In the genomic region with DNA sequence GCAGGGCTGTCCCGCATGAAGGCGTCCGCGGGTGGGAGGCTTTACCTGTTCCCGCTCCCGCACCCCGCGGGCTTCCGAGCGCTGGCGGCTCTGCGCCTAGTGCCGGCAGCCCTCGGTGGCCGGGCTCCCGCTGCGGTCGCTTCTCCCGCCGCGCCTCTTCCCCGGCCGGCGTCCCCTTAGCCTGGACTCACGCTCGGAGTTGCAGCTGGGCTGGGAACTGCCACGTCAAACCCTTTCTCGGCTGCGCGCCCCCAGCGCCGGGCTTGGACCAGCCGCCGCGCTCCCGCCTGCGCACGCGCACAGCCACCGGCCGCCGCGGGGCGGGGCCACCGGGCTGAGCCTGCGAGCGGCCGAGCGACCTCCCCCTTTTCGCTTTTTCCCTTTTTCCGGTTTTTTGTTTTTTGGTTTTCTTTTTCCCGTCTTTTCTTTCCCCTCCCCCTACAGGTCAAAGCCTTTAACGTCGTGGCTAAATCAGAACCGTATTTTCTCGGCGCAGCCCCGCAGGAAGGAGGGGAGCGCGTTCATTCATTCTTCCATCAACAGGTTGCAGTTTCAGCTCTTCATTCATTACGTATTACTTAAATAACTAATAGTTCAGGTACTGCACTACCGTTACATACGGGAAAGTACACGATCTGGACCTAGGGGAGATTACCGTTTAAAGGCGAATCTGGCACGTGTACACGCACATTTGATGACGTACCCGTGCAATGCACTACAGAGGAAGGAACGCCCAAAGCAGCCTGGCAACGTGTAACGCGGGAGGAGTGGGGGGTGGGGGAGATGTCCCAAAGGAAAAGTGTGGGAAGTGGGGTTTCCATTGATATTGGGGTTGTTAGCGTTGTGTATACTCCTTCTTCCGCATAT, we compare ENCODE assay signal across 1 cellular context.
A peak's percentile ranks its signal among the peaks of the same experiment; 100 is the strongest.
TF ChIP-seq lines count a peak whose summit lies in the region.

A gene with protein sequence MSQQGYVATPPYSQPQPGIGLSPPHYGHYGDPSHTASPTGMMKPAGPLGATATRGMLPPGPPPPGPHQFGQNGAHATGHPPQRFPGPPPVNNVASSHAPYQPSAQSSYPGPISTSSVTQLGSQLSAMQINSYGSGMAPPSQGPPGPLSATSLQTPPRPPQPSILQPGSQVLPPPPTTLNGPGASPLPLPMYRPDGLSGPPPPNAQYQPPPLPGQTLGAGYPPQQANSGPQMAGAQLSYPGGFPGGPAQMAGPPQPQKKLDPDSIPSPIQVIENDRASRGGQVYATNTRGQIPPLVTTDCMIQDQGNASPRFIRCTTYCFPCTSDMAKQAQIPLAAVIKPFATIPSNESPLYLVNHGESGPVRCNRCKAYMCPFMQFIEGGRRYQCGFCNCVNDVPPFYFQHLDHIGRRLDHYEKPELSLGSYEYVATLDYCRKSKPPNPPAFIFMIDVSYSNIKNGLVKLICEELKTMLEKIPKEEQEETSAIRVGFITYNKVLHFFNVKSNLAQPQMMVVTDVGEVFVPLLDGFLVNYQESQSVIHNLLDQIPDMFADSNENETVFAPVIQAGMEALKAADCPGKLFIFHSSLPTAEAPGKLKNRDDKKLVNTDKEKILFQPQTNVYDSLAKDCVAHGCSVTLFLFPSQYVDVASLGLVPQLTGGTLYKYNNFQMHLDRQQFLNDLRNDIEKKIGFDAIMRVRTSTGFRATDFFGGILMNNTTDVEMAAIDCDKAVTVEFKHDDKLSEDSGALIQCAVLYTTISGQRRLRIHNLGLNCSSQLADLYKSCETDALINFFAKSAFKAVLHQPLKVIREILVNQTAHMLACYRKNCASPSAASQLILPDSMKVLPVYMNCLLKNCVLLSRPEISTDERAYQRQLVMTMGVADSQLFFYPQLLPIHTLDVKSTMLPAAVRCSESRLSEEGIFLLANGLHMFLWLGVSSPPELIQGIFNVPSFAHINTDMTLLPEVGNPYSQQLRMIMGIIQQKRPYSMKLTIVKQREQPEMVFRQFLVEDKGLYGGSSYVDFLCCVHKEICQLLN (minus strand): TSS at position 231 of the 867 bp plus-strand sequence. CDS start 2,430 bp downstream, outside the sequence.

TF ChIP-seq in K562, 482 proteins besides CTCF, POLR2A, EP300 and RAD21 (continued from another document and continues in another):
- TF ChIP-seq, protein P1, sequence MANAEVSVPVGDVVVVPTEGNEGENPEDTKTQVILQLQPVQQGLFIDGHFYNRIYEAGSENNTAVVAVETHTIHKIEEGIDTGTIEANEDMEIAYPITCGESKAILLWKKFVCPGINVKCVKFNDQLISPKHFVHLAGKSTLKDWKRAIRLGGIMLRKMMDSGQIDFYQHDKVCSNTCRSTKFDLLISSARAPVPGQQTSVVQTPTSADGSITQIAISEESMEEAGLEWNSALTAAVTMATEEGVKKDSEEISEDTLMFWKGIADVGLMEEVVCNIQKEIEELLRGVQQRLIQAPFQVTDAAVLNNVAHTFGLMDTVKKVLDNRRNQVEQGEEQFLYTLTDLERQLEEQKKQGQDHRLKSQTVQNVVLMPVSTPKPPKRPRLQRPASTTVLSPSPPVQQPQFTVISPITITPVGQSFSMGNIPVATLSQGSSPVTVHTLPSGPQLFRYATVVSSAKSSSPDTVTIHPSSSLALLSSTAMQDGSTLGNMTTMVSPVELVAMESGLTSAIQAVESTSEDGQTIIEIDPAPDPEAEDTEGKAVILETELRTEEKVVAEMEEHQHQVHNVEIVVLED (CRISPR knock-in tag; IDR thresholded peaks at IDR 0.05), result no peak
- TF ChIP-seq, protein P2, sequence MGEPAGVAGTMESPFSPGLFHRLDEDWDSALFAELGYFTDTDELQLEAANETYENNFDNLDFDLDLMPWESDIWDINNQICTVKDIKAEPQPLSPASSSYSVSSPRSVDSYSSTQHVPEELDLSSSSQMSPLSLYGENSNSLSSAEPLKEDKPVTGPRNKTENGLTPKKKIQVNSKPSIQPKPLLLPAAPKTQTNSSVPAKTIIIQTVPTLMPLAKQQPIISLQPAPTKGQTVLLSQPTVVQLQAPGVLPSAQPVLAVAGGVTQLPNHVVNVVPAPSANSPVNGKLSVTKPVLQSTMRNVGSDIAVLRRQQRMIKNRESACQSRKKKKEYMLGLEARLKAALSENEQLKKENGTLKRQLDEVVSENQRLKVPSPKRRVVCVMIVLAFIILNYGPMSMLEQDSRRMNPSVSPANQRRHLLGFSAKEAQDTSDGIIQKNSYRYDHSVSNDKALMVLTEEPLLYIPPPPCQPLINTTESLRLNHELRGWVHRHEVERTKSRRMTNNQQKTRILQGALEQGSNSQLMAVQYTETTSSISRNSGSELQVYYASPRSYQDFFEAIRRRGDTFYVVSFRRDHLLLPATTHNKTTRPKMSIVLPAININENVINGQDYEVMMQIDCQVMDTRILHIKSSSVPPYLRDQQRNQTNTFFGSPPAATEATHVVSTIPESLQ (CRISPR knock-in tag; IDR thresholded peaks at IDR 0.05), result no peak
- TF ChIP-seq NUFIP1 (IDR thresholded peaks at IDR 0.05; ENCODE audit: partially characterized antibody), result no peak
- TF ChIP-seq ZNF696 (CRISPR knock-in tag; conservative IDR thresholded peaks at IDR 0.05), result no peak
- no peak for TF ChIP-seq ZNF174 (CRISPR knock-in tag; IDR thresholded peaks at IDR 0.05)
- TF ChIP-seq E2F3 (CRISPR knock-in tag; IDR thresholded peaks at IDR 0.05), result no peak
- TF ChIP-seq ERF (CRISPR knock-in tag; IDR thresholded peaks at IDR 0.05), result peak; percentile 67; the same call in 1 of the 2 replicates
- TF ChIP-seq ZNF644 (tag; IDR thresholded peaks at IDR 0.05; ENCODE audit: low read depth), result no peak
- TF ChIP-seq HDAC3 (IDR thresholded peaks at IDR 0.05; ENCODE audit: borderline replicate concordance, partially characterized antibody), result no peak
- no peak for TF ChIP-seq SMAD4 (CRISPR knock-in tag; conservative IDR thresholded peaks at IDR 0.05)
- no peak for TF ChIP-seq HOXB6 (CRISPR knock-in tag; IDR thresholded peaks at IDR 0.05; ENCODE audit: borderline replicate concordance)
- TF ChIP-seq NFYB (IDR thresholded peaks at IDR 0.05; ENCODE audit: extremely low read depth, insufficient read length), result no peak
- TF ChIP-seq ZFP1 (CRISPR knock-in tag; IDR thresholded peaks at IDR 0.05), result no peak
- TF ChIP-seq NR2C2 (CRISPR knock-in tag; IDR thresholded peaks at IDR 0.05), result no peak
- no peak for TF ChIP-seq NR2C2 (tag; IDR thresholded peaks at IDR 0.05)
- TF ChIP-seq KDM1A (IDR thresholded peaks at IDR 0.05), result peak; percentile 32 to 36; a peak in 2 of 4 replicates
- TF ChIP-seq KAT2B (IDR thresholded peaks at IDR 0.05; ENCODE audit: low read depth, low read length), result no peak
- no peak for TF ChIP-seq ZNF830 (CRISPR knock-in tag; IDR thresholded peaks at IDR 0.05)
- peak; percentile 40 for TF ChIP-seq HDAC2 (IDR thresholded peaks at IDR 0.05)
- TF ChIP-seq, protein P3, sequence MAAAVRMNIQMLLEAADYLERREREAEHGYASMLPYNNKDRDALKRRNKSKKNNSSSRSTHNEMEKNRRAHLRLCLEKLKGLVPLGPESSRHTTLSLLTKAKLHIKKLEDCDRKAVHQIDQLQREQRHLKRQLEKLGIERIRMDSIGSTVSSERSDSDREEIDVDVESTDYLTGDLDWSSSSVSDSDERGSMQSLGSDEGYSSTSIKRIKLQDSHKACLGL (CRISPR knock-in tag; IDR thresholded peaks at IDR 0.05; ENCODE audit: borderline replicate concordance, poor library complexity, severe bottlenecking), result no peak
- TF ChIP-seq BRF1 (IDR thresholded peaks at IDR 0.05; ENCODE audit: borderline replicate concordance, extremely low read depth, insufficient read length), result no peak
- TF ChIP-seq HCFC1 (IDR thresholded peaks at IDR 0.05; ENCODE audit: low read depth, low read length), result peak; percentile 26; the same call in 1 of the 2 replicates
- TF ChIP-seq CBX1 (IDR thresholded peaks at IDR 0.05; ENCODE audit: low read depth), result no peak
- TF ChIP-seq ZNF436 (CRISPR knock-in tag; IDR thresholded peaks at IDR 0.05), result no peak
- no peak for TF ChIP-seq ZNF124 (CRISPR knock-in tag; IDR thresholded peaks at IDR 0.05)
- TF ChIP-seq, protein P4, sequence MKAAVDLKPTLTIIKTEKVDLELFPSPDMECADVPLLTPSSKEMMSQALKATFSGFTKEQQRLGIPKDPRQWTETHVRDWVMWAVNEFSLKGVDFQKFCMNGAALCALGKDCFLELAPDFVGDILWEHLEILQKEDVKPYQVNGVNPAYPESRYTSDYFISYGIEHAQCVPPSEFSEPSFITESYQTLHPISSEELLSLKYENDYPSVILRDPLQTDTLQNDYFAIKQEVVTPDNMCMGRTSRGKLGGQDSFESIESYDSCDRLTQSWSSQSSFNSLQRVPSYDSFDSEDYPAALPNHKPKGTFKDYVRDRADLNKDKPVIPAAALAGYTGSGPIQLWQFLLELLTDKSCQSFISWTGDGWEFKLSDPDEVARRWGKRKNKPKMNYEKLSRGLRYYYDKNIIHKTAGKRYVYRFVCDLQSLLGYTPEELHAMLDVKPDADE (conservative IDR thresholded peaks at IDR 0.05; ENCODE audit: control insufficient read depth, low read depth, low read length), result peak; percentile 65; the same call in 1 of the 2 replicates
- TF ChIP-seq ATF1 (CRISPR knock-in tag; IDR thresholded peaks at IDR 0.05), result 0 out of 2 replicates have a peak, but pooled peaks have one; percentile 13
- TF ChIP-seq ATF1 (tag; IDR thresholded peaks at IDR 0.05), result peak; percentile 92
- no peak for TF ChIP-seq MAFK (IDR thresholded peaks at IDR 0.05; ENCODE audit: low read length)
- peak; percentile 56; the same call in 1 of the 2 replicates for TF ChIP-seq RFX1 (IDR thresholded peaks at IDR 0.05)
- TF ChIP-seq ZNF707 (CRISPR knock-in tag; conservative IDR thresholded peaks at IDR 0.05), result no peak
- TF ChIP-seq, protein P5, sequence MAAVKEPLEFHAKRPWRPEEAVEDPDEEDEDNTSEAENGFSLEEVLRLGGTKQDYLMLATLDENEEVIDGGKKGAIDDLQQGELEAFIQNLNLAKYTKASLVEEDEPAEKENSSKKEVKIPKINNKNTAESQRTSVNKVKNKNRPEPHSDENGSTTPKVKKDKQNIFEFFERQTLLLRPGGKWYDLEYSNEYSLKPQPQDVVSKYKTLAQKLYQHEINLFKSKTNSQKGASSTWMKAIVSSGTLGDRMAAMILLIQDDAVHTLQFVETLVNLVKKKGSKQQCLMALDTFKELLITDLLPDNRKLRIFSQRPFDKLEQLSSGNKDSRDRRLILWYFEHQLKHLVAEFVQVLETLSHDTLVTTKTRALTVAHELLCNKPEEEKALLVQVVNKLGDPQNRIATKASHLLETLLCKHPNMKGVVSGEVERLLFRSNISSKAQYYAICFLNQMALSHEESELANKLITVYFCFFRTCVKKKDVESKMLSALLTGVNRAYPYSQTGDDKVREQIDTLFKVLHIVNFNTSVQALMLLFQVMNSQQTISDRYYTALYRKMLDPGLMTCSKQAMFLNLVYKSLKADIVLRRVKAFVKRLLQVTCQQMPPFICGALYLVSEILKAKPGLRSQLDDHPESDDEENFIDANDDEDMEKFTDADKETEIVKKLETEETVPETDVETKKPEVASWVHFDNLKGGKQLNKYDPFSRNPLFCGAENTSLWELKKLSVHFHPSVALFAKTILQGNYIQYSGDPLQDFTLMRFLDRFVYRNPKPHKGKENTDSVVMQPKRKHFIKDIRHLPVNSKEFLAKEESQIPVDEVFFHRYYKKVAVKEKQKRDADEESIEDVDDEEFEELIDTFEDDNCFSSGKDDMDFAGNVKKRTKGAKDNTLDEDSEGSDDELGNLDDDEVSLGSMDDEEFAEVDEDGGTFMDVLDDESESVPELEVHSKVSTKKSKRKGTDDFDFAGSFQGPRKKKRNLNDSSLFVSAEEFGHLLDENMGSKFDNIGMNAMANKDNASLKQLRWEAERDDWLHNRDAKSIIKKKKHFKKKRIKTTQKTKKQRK (IDR thresholded peaks at IDR 0.05; ENCODE audit: borderline replicate concordance, low read depth, low read length), result no peak
- TF ChIP-seq, protein P6, sequence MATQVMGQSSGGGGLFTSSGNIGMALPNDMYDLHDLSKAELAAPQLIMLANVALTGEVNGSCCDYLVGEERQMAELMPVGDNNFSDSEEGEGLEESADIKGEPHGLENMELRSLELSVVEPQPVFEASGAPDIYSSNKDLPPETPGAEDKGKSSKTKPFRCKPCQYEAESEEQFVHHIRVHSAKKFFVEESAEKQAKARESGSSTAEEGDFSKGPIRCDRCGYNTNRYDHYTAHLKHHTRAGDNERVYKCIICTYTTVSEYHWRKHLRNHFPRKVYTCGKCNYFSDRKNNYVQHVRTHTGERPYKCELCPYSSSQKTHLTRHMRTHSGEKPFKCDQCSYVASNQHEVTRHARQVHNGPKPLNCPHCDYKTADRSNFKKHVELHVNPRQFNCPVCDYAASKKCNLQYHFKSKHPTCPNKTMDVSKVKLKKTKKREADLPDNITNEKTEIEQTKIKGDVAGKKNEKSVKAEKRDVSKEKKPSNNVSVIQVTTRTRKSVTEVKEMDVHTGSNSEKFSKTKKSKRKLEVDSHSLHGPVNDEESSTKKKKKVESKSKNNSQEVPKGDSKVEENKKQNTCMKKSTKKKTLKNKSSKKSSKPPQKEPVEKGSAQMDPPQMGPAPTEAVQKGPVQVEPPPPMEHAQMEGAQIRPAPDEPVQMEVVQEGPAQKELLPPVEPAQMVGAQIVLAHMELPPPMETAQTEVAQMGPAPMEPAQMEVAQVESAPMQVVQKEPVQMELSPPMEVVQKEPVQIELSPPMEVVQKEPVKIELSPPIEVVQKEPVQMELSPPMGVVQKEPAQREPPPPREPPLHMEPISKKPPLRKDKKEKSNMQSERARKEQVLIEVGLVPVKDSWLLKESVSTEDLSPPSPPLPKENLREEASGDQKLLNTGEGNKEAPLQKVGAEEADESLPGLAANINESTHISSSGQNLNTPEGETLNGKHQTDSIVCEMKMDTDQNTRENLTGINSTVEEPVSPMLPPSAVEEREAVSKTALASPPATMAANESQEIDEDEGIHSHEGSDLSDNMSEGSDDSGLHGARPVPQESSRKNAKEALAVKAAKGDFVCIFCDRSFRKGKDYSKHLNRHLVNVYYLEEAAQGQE (CRISPR knock-in tag; IDR thresholded peaks at IDR 0.05; ENCODE audit: low read depth), result no peak
- TF ChIP-seq RBFOX2 (IDR thresholded peaks at IDR 0.05; ENCODE audit: low read depth, low read length), result peak; percentile 98
- TF ChIP-seq, protein P7, sequence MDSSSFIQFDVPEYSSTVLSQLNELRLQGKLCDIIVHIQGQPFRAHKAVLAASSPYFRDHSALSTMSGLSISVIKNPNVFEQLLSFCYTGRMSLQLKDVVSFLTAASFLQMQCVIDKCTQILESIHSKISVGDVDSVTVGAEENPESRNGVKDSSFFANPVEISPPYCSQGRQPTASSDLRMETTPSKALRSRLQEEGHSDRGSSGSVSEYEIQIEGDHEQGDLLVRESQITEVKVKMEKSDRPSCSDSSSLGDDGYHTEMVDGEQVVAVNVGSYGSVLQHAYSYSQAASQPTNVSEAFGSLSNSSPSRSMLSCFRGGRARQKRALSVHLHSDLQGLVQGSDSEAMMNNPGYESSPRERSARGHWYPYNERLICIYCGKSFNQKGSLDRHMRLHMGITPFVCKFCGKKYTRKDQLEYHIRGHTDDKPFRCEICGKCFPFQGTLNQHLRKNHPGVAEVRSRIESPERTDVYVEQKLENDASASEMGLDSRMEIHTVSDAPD (CRISPR knock-in tag; IDR thresholded peaks at IDR 0.05), result no peak
